Comparison of ENCODE assay signal across 8 cellular contexts in the genomic region with DNA sequence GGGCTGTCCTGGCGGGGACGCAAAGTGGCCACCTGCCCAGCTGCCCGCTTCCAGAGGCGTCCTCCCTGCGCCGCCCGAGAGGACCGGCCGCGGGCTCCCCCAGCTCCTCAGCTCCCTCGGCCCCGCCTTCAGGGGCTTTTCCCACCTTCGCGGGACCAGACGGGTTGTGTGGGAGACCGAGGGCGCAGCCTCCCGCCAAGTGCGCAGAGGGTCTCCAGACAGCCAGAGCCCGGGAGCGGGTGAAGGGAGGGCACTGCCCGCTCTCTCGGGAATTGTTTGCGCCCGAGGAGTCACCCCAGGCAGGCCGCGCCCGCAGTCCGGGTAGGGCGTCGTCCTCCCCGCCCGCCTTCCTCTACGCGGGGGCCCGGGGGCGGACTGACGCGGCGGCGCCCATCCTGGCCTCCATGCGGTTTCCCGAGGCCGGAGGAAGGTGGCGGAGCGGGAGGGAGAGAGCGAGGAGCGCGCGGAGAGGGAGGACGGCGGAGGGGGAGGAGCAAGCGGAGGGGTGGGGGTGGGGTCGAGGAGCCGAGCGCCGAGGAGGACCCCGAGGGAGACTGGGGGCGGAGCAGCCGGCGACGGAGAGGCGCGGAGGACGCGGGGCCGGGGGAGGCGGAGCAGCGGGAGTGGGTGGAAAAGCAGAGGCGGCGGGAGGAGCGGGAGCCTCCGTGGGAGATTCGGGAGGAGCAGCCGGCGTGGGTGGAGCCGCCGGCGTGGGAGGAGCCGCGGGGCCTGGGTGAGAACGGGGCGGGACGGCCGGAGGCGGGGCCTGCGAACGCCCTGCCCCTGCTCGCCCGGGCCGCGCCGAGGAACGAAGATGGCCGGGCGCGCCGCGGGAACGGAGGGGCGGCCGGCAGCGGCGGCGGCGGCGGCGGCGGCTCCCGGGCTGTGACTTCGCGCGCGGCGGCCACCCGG.
A peak's percentile ranks its signal among the peaks of the same experiment; 100 is the strongest.
DNase-seq lines count a peak whose midpoint lies in the region; ATAC-seq lines count a peak whose summit lies in the region.

No MANE protein-coding gene starts in this region.

- DNase-seq in AG08395 (ENCODE audit: low spot score) = peak; percentile 82
- peak; percentile 87 for DNase-seq in NCI-H748 (lab: John Stamatoyannopoulos, UW; ENCODE audit: unreplicated experiment)
- DNase-seq in activated CD8-positive, alpha-beta memory T cell treated with anti-CD3 and anti-CD28 coated beads for 4 hours (ENCODE audit: low read depth in 2 of 2) = peak; percentile 60 to 63
- DNase-seq in effector CD8-positive, alpha-beta T cell (lab: John Stamatoyannopoulos, UW) = peak; percentile 58
- DNase-seq in memory B cell (ENCODE audit: low spot score in 2 of 2) = peak; percentile 77 to 80
- peak; percentile 57 to 69 (median 65) for DNase-seq in stimulated activated CD4-positive, alpha-beta T cell treated with anti-CD3 and anti-CD28 coated beads, TNF-alpha, amount 100 ng/mL, for 4 hours (ENCODE audit: low read depth in 3 of 3)

- no peaks in the 10 kb centered on the region for H3K27me3 Mint-ChIP-seq in memory B cell

- ATAC-seq in GM18907 (IDR thresholded peaks at IDR 0.05; ENCODE audit: unreplicated experiment) (peak; percentile 86), HG03159 (IDR thresholded peaks at IDR 0.05; ENCODE audit: unreplicated experiment) (peak; percentile 84), memory B cell (ENCODE audit: low read depth) (peak; percentile 88)

- no peaks in the 10 kb centered on the region for H3K9me3 Mint-ChIP-seq in memory B cell

- peak overlapping the region; percentile 83 for H3K4me3 Mint-ChIP-seq in memory B cell

- peak overlapping the region; percentile 11 for H3K27ac Mint-ChIP-seq in memory B cell

- peaks cover 3% of the 10 kb centered on the region for H3K36me3 Mint-ChIP-seq in memory B cell

- H3K4me1 Mint-ChIP-seq in memory B cell = peaks cover 21% of the 10 kb centered on the region

Comparison
In these comparisons a context has a peak if more than half of its experiments do, and no peak if none do; other contexts are left out.
1. Peak in every context shown above with its lines: DNase-seq and ATAC-seq.